Comparison of ENCODE assay signal across 8 cellular contexts in the genomic region with DNA sequence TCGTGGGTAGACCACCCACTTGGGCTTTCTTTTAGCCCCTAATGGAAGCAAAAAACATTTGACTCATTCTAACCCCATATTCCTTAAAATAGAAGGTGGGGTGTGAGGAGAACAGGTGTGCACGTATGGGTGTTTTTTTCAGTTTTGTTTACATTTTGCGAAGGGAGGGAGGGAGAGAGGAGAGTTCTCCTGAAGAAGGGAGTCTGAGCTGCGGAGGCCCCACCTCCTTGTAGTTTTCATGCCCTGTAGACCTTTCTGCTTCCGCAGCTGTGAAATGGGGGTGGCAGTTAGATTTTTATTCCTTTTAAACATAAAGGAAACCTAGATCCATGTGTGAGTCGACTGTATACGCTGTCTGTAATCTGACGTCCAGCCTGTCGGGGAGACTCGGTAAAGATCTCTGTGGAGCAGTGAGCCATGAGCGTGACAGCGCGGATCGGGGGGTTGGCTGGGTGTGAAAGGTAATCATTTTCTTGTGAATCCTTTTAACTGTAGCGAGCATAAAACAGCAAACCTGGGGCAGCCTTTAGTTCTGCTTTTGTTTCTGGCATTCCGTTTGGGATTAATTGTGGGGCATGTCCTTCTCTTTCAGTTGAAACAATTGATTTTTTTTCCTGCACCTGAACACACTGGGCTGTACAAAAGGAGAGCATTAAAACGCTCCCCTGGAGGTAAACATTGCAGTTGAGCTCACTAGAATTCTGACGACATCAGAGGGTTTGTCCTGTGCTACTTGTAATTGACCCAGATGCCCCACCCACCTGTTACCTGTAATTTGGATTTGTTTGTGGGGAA. TPM values are rescaled to one million over a fixed set of nuclear protein-coding genes. Genes with fewer than 3 reads are reported as not detected.
DNase-seq lines count a peak whose midpoint lies in the region; ATAC-seq and TF ChIP-seq lines count a peak whose summit lies in the region.

No MANE protein-coding gene starts in this region.

- H3K9me3 Mint-ChIP-seq in activated CD8-positive, alpha-beta memory T cell treated with anti-CD3 and anti-CD28 coated beads, Interleukin-2, amount 10 ng/mL, durations not matched to agents 7 days and 5 days (ENCODE audit: low read depth): no peaks in the 10 kb centered on the region

- H3K27me3 ChIP-seq in Panc1 (ENCODE audit: control insufficient read depth, insufficient read depth, low read length) (no peaks in the 10 kb centered on the region), esophagus squamous epithelium (no peaks in the 10 kb centered on the region), rectal smooth muscle tissue (ENCODE audit: control insufficient read depth, insufficient read depth, low read length) (no peaks in the 10 kb centered on the region)

- peaks cover 3% of the 10 kb centered on the region; the same call in 1 of the 2 replicates for H3K36me3 ChIP-seq in Panc1 (ENCODE audit: control insufficient read depth, insufficient read depth, low read length)
- H3K36me3 ChIP-seq in esophagus squamous epithelium: peaks cover 0 to 36% (median 0%) of the 10 kb centered on the region in 3 donors
- no peaks in the 10 kb centered on the region for H3K36me3 ChIP-seq in rectal smooth muscle tissue (ENCODE audit: control insufficient read depth, insufficient read depth, low read length)

- H3K9me3 ChIP-seq in Panc1 (ENCODE audit: control insufficient read depth, insufficient read depth, low read depth, low read length) (no peaks in the 10 kb centered on the region), esophagus squamous epithelium (no peaks in the 10 kb centered on the region)

- TF ChIP-seq CTCF in Panc1 (IDR thresholded peaks at IDR 0.05) (no peak), esophagus squamous epithelium (IDR thresholded peaks at IDR 0.05) (no peak)

- H3K27ac ChIP-seq in Panc1 (ENCODE audit: low read length) (peak overlapping the region; percentile 51; the same call in 1 of the 2 replicates), esophagus squamous epithelium (peak overlapping the region; percentile 83 to 96 (median 94)), rectal smooth muscle tissue (ENCODE audit: low read depth, low read length) (no peak overlapping the region)

- H3K4me1 ChIP-seq in Panc1 (ENCODE audit: control insufficient read depth, insufficient read depth, low read length) (peaks cover 6% of the 10 kb centered on the region; the same call in 1 of the 2 replicates), esophagus squamous epithelium (peaks cover 31 to 69% (median 32%) of the 10 kb centered on the region in 3 donors), rectal smooth muscle tissue (ENCODE audit: control insufficient read depth, insufficient read depth, low read length) (peaks cover 8% of the 10 kb centered on the region)

- H3K36me3 Mint-ChIP-seq in activated CD8-positive, alpha-beta memory T cell treated with anti-CD3 and anti-CD28 coated beads, Interleukin-2, amount 10 ng/mL, durations not matched to agents 7 days and 5 days: peaks cover 50% of the 10 kb centered on the region

- DNase-seq in activated CD8-positive, alpha-beta memory T cell treated with anti-CD3 and anti-CD28 coated beads, Interleukin-2, amount 10 ng/mL, durations not matched to agents 7 days and 5 days: no peak
- no peak for DNase-seq in activated CD8-positive, alpha-beta memory T cell treated with anti-CD3 and anti-CD28 coated beads, Interleukin-2, amount 50 U/mL, for 4 hours
- DNase-seq in Panc1 (ENCODE audit: low read depth, low spot score): no peak
- no peak for DNase-seq in esophagus squamous epithelium (lab: John Stamatoyannopoulos, UW)
- no peak for DNase-seq in EL

- H3K27ac Mint-ChIP-seq in activated CD8-positive, alpha-beta memory T cell treated with anti-CD3 and anti-CD28 coated beads, Interleukin-2, amount 10 ng/mL, durations not matched to agents 7 days and 5 days: peak overlapping the region; percentile 66

- intact Hi-C loops in Panc1 (cut with micrococcal nuclease; ENCODE audit: unreplicated experiment): no loop called here
- intact Hi-C loops in esophagus squamous epithelium (cut with DNase I): no loop called here

- CTCF ChIA-PET in activated CD8-positive, alpha-beta memory T cell treated with anti-CD3 and anti-CD28 coated beads, Interleukin-2, amount 10 ng/mL, durations not matched to agents 7 days and 5 days (lab: Charles Lee): interaction anchor here (1.0 to 7.3 kb wide), 2 partner anchors 14 to 240 kb away, joined by 3 to 58 read pairs; no protein-coding TSS in a partner anchor
- CTCF ChIA-PET in Panc1 (lab: Charles Lee): interaction anchor here (1.1 kb wide), 1 partner anchor 66 kb away, joined by 3 read pairs; no protein-coding TSS in a partner anchor

- in situ Hi-C loops in Panc1 (cut with HindIII; ENCODE audit: low pct_unique_long_range_greater_than_20kb, low sequenced_read_pairs): no loop called here

- peak overlapping the region; percentile 95 for H3K4me3 Mint-ChIP-seq in activated CD8-positive, alpha-beta memory T cell treated with anti-CD3 and anti-CD28 coated beads, Interleukin-2, amount 10 ng/mL, durations not matched to agents 7 days and 5 days

- H3K4me1 Mint-ChIP-seq in activated CD8-positive, alpha-beta memory T cell treated with anti-CD3 and anti-CD28 coated beads, Interleukin-2, amount 10 ng/mL, durations not matched to agents 7 days and 5 days: peaks cover 55% of the 10 kb centered on the region

- POLR2A ChIA-PET in Panc1 (lab: Charles Lee): no interaction called here

- no TSS peak for BruUV-seq in Panc1 (replicated peaks; lab: Mats Ljungman, UMichigan)

- no peaks in the 10 kb centered on the region for H3K27me3 Mint-ChIP-seq in activated CD8-positive, alpha-beta memory T cell treated with anti-CD3 and anti-CD28 coated beads, Interleukin-2, amount 10 ng/mL, durations not matched to agents 7 days and 5 days

- no peak for TF ChIP-seq POLR2A in esophagus squamous epithelium (IDR thresholded peaks at IDR 0.05)

- H3K4me3 ChIP-seq in Panc1 (ENCODE audit: low read depth in 2 of 2, low read length in 2 of 2): peak overlapping the region; percentile 76 to 83
- H3K4me3 ChIP-seq in esophagus squamous epithelium: peak overlapping the region; percentile 59 to 95 (median 92)
- H3K4me3 ChIP-seq in rectal smooth muscle tissue (ENCODE audit: low read length): peak overlapping the region; percentile 41

- H3K9ac ChIP-seq in rectal smooth muscle tissue (ENCODE audit: low read length): peak overlapping the region; percentile 6

- WGBS in esophagus squamous epithelium, 2 donors: 3 to 13% methylated on average over 17 of the region's 18 CpGs

- ATAC-seq in activated CD8-positive, alpha-beta memory T cell treated with anti-CD3 and anti-CD28 coated beads, Interleukin-2, amount 10 ng/mL, durations not matched to agents 7 days and 5 days: no peak
- ATAC-seq in Panc1: no peak
- no peak for ATAC-seq in GM19455 (IDR thresholded peaks at IDR 0.05; ENCODE audit: unreplicated experiment)
- ATAC-seq in HG03571 (IDR thresholded peaks at IDR 0.05; ENCODE audit: unreplicated experiment): no peak

RNA-seq across cellular contexts. Expression of a gene that starts 2.3 kb away (rescaled TPM):
- 10 to 100 TPM; 98.4 to 98.7 TPM for total RNA-seq in activated CD8-positive, alpha-beta memory T cell treated with anti-CD3 and anti-CD28 coated beads, Interleukin-2, amount 10 ng/mL, durations not matched to agents 7 days and 5 days
- total RNA-seq in Panc1 (2021; ENCODE audit: unreplicated experiment): 62.2 TPM
- polyA plus RNA-seq in Panc1 (2012; ENCODE audit: insufficient read length): 53.7 TPM
- 10 to 100 TPM; 31.6 to 69.7 (median 55.6) TPM for total RNA-seq in esophagus squamous epithelium

RNA-seq across cellular contexts. Expression of a gene that starts 42.9 kb away (rescaled TPM):
- total RNA-seq in activated CD8-positive, alpha-beta memory T cell treated with anti-CD3 and anti-CD28 coated beads, Interleukin-2, amount 10 ng/mL, durations not matched to agents 7 days and 5 days: not detected
- total RNA-seq in Panc1 (2021; ENCODE audit: unreplicated experiment): 0.69 TPM
- 0.80 TPM for polyA plus RNA-seq in Panc1 (2012; ENCODE audit: insufficient read length)
- 1 to 10 TPM in 3 of 4 donors, not detected in 1; 1.3 to 8.0 (median 5.3) TPM for total RNA-seq in esophagus squamous epithelium

Comparison
In these comparisons a context has a peak if more than half of its experiments do, and no peak if none do; other contexts are left out.
1. H3K4me3 ChIP-seq: peak in every context shown above with its lines; median percentile 92 in esophagus squamous epithelium; 80 in Panc1; 41 in rectal smooth muscle tissue.